Comparison of ENCODE assay signal across 29 cellular contexts in the genomic region with DNA sequence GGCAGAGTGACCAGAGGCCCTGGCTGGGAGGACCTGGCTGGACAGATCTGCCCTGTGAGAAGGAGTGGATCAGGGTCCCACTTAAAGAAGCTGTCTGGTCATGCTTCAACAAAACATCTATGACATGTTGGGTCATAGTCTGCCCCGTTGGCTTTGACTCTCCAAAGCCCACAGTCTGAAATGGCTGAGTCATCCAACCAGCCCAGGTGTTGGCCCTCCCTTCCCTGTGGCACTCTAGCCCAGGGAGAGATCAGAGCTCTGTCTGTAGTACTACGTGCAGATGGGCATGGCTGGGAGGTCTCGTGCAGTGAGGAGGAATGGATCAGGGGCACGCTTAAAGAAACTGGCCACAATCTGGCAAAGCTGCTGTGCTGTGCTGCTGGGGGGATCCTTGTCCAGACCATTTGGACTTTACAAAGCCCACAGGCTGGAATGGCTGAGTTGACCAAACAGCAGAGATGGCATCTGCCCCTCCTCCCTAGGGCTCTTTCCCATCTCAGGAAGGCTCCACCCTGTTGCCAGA.
"Had no signal": no experiment of that assay in that cellular context is flagged by ENCODE, and none has a peak within 500 bp of the region (broad histone marks: within the 10 kb centered on the region; RNA-seq: fewer than 3 reads in every experiment).

No MANE protein-coding gene starts in this region.

- H3K4me3 ChIP-seq: ascending aorta, body of pancreas, cardiac muscle cell had no signal

- H3K36me3 Mint-ChIP-seq: IgD-negative memory B cell had no signal

- H3K4me1 Mint-ChIP-seq: activated naive CD8-positive, alpha-beta T cell treated with anti-CD3 and anti-CD28 coated beads, Interleukin-2, amount 50 U/mL, for 24 hours; T-helper 17 cell; WTC11 had no signal

- H3K4me3 Mint-ChIP-seq: activated CD8-positive, alpha-beta T cell treated with anti-CD3 and anti-CD28 coated beads, Interleukin-2, amount 10 ng/mL, durations not matched to agents 7 days and 5 days; activated naive CD8-positive, alpha-beta T cell treated with anti-CD3 and anti-CD28 coated beads, Interleukin-2, amount 50 U/mL, for 24 hours; IgD-negative memory B cell; T-helper 17 cell; WTC11 had no signal

- FAIRE-seq: RCC 7860 had no signal

- DNase-seq: activated CD4-positive, alpha-beta T cell treated with anti-CD3 and anti-CD28 coated beads for 48 hours; activated CD4-positive, alpha-beta T cell treated with anti-CD3 and anti-CD28 coated beads, Interleukin-2, amount 50 U/mL, for 4 hours; activated CD4-positive, CD25-positive, alpha-beta regulatory T cell treated with anti-CD3 and anti-CD28 coated beads, Interleukin-2, amount 50 U/mL, for 72 hours; activated CD8-positive, alpha-beta memory T cell treated with anti-CD3 and anti-CD28 coated beads, Interleukin-2, amount 50 U/mL, for 48 hours; activated CD8-positive, alpha-beta T cell treated with anti-CD3 and anti-CD28 coated beads, Interleukin-2, amount 10 ng/mL, durations not matched to agents 7 days and 5 days; activated effector memory CD4-positive, alpha-beta T cell treated with Interleukin-2 at 50 U/mL for 16 hours; activated naive CD4-positive, alpha-beta T cell treated with Interleukin-2 at 50 U/mL for 16 hours; activated naive CD8-positive, alpha-beta T cell treated with anti-CD3 and anti-CD28 coated beads, Interleukin-2, amount 50 U/mL, for 24 hours; activated T-cell treated with anti-CD3 and anti-CD28 coated beads, Interleukin-2, amount 50 U/mL, for 1 hour; amniotic stem cell; body of pancreas; KG1; NCI-H1092; NCI-H1417; NCI-H1930; NCI-H2171 treated with DMSO at 0.1 percent for 48 hours; NCI-H226; NCI-H526; NCI-H82; PC-3; SHP77 treated with DMSO at 0.1 percent for 48 hours; T-helper 17 cell; T-helper 9 cell had no signal

- H3K27ac ChIP-seq: ascending aorta, body of pancreas, cardiac muscle cell had no signal

- H3K27me3 ChIP-seq: ascending aorta, body of pancreas, cardiac muscle cell had no signal

- H3K36me3 ChIP-seq: ascending aorta, cardiac muscle cell had no signal

- H3K27me3 Mint-ChIP-seq: activated naive CD8-positive, alpha-beta T cell treated with anti-CD3 and anti-CD28 coated beads, Interleukin-2, amount 50 U/mL, for 24 hours; IgD-negative memory B cell; T-helper 17 cell had no signal

- H3K27ac Mint-ChIP-seq: activated CD8-positive, alpha-beta T cell treated with anti-CD3 and anti-CD28 coated beads, Interleukin-2, amount 10 ng/mL, durations not matched to agents 7 days and 5 days; activated naive CD4-positive, alpha-beta T cell treated with anti-CD3 and anti-CD28 coated beads, Interleukin-2, amount 50 U/mL, for 72 hours; activated naive CD8-positive, alpha-beta T cell treated with anti-CD3 and anti-CD28 coated beads, Interleukin-2, amount 50 U/mL, for 24 hours; IgD-negative memory B cell; T-helper 17 cell; WTC11 had no signal

- H3K4me1 ChIP-seq: ascending aorta, body of pancreas had no signal

- H3K9me3 ChIP-seq: body of pancreas had no signal
